ENCODE assay signal across 8 cellular contexts in genomic region chr16:3509470-3509928, GRCh38. TPM values are rescaled to one million over a fixed set of nuclear protein-coding genes. Genes with fewer than 3 reads are reported as not detected.
DNase-seq lines count a peak whose midpoint lies in the region; ATAC-seq and TF ChIP-seq lines count a peak whose summit lies in the region.

No MANE protein-coding gene starts in this region.

- H3K9me3 Mint-ChIP-seq in immature natural killer cell (no peaks in the 10 kb centered on the region), progenitor cell of endocrine pancreas (ENCODE audit: low read depth) (no peaks in the 10 kb centered on the region)
- no peaks in the 10 kb centered on the region for H3K9me3 Mint-ChIP-seq in stimulated activated naive B cell treated with anti-CD40 and anti-IgM and Interleukin-4, amounts not matched to agents 10 μg/mL and 1 μg/mL and 100 μg/mL, for 72 hours

- H3K4me3 Mint-ChIP-seq in immature natural killer cell (no peak overlapping the region), progenitor cell of endocrine pancreas (ENCODE audit: low read depth) (no peak overlapping the region)
- no peak overlapping the region for H3K4me3 Mint-ChIP-seq in stimulated activated naive B cell treated with anti-CD40 and anti-IgM and Interleukin-4, amounts not matched to agents 10 μg/mL and 1 μg/mL and 100 μg/mL, for 72 hours

- DNase-seq in activated CD8-positive, alpha-beta memory T cell treated with anti-CD3 and anti-CD28 coated beads, Interleukin-2, amount 50 U/mL, for 4 hours = peak; percentile 70
- DNase-seq in immature natural killer cell (peak in 2 of 3 donors; percentile 19 to 42), left lobe of liver (ENCODE audit: low spot score) (no peak), GOT3 (lab: John Stamatoyannopoulos, UW) (no peak), progenitor cell of endocrine pancreas (ENCODE audit: low spot score, unreplicated experiment) (no peak)
- DNase-seq in stimulated activated naive CD4-positive, alpha-beta T cell treated with Interleukin-2 at 50 U/mL for 16 hours (lab: John Stamatoyannopoulos, UW) = peak; percentile 62
- no peak for DNase-seq in stimulated activated naive B cell treated with anti-CD40 and anti-IgM and Interleukin-4, amounts not matched to agents 10 μg/mL and 1 μg/mL and 100 μg/mL, for 72 hours

- H3K4me1 Mint-ChIP-seq in immature natural killer cell = peaks cover 0 to 2% of the 10 kb centered on the region in 2 donors
- H3K4me1 Mint-ChIP-seq in progenitor cell of endocrine pancreas (ENCODE audit: low read depth) = peaks cover 1% of the 10 kb centered on the region
- peaks cover 0 to 4% of the 10 kb centered on the region in 2 donors for H3K4me1 Mint-ChIP-seq in stimulated activated naive B cell treated with anti-CD40 and anti-IgM and Interleukin-4, amounts not matched to agents 10 μg/mL and 1 μg/mL and 100 μg/mL, for 72 hours

- no peak for TF ChIP-seq CTCF in progenitor cell of endocrine pancreas (IDR thresholded peaks at IDR 0.05; ENCODE audit: unreplicated experiment)

- ATAC-seq in HG03521 (IDR thresholded peaks at IDR 0.05; ENCODE audit: unreplicated experiment) (peak; percentile 76), left lobe of liver (no peak)
- ATAC-seq in stimulated activated naive B cell treated with anti-CD40 and anti-IgM and Interleukin-4, amounts not matched to agents 10 μg/mL and 1 μg/mL and 100 μg/mL, for 72 hours (replicated peaks) = no peak

- H3K27me3 Mint-ChIP-seq in immature natural killer cell (ENCODE audit: low read depth in 3 of 3) (no peaks in the 10 kb centered on the region), progenitor cell of endocrine pancreas (no peaks in the 10 kb centered on the region)
- no peaks in the 10 kb centered on the region for H3K27me3 Mint-ChIP-seq in stimulated activated naive B cell treated with anti-CD40 and anti-IgM and Interleukin-4, amounts not matched to agents 10 μg/mL and 1 μg/mL and 100 μg/mL, for 72 hours

- H3K27ac Mint-ChIP-seq in immature natural killer cell (peak overlapping the region in 1 of 6 donors; percentile 34), progenitor cell of endocrine pancreas (no peak overlapping the region)
- H3K27ac Mint-ChIP-seq in stimulated activated naive B cell treated with anti-CD40 and anti-IgM and Interleukin-4, amounts not matched to agents 10 μg/mL and 1 μg/mL and 100 μg/mL, for 72 hours = no peak overlapping the region

- peaks cover 20 to 25% (median 24%) of the 10 kb centered on the region in 3 donors for H3K36me3 Mint-ChIP-seq in immature natural killer cell
- peaks cover 28% of the 10 kb centered on the region for H3K36me3 Mint-ChIP-seq in progenitor cell of endocrine pancreas (ENCODE audit: insufficient read depth)
- peaks cover 33 to 58% of the 10 kb centered on the region in 2 donors for H3K36me3 Mint-ChIP-seq in stimulated activated naive B cell treated with anti-CD40 and anti-IgM and Interleukin-4, amounts not matched to agents 10 μg/mL and 1 μg/mL and 100 μg/mL, for 72 hours

RNA-seq across cellular contexts. Expression of gene CLUAP1, which starts 8.7 kb away (rescaled TPM):
- 10 to 100 TPM in 2 of 3 donors, 1 to 10 TPM in 1; 4.7 to 16.6 (median 10.3) TPM for polyA plus RNA-seq in immature natural killer cell
- 6.8 TPM for total RNA-seq in left lobe of liver
- total RNA-seq in progenitor cell of endocrine pancreas = 38.7 and 42.4 TPM in 2 replicates

RNA-seq across cellular contexts. Expression of gene C16orf90, which starts 14.2 kb away (rescaled TPM):
- polyA plus RNA-seq in immature natural killer cell = not detected
- not detected for total RNA-seq in left lobe of liver
- not detected in 2 replicates for total RNA-seq in progenitor cell of endocrine pancreas

Comparison
In these comparisons a context has a peak if more than half of its experiments do, and no peak if none do; other contexts are left out.
1. DNase-seq: peak in activated CD8-positive, alpha-beta memory T cell treated with anti-CD3 and anti-CD28 coated beads, Interleukin-2, amount 50 U/mL, for 4 hours (single experiment), immature natural killer cell (2 of 3) and stimulated activated naive CD4-positive, alpha-beta T cell treated with Interleukin-2 at 50 U/mL for 16 hours (single experiment); none in left lobe of liver (single experiment), GOT3 (single experiment), progenitor cell of endocrine pancreas (single experiment) and stimulated activated naive B cell treated with anti-CD40 and anti-IgM and Interleukin-4, amounts not matched to agents 10 μg/mL and 1 μg/mL and 100 μg/mL, for 72 hours (single experiment).